ENCODE assay signal across 16 cellular contexts in the genomic region with DNA sequence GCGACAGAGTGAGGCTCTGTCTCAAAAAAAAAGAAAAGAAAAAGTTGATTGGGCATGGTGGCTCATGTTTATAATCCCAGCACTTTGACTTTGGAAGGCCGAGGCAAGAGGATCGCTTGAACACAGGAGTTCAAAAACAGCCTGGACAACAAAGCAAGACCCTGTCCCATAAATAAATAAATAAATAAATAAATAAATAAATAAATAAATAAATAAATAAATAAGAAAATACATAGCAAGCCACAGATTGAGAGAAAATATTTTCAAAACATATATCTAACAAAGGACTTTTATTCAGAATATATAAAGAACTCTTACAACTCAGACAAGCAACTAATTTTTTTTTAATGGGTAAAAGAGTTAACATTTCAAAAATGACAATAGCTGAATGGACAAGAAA.
A peak's percentile ranks its signal among the peaks of the same experiment; 100 is the strongest.
DNase-seq lines count a peak whose midpoint lies in the region; FAIRE-seq and TF ChIP-seq lines count a peak whose summit lies in the region.
"Had no signal": no experiment of that assay in that cellular context is flagged by ENCODE, and none has a peak within 500 bp of the region (broad histone marks: within the 10 kb centered on the region; RNA-seq: fewer than 3 reads in every experiment).

No MANE protein-coding gene starts in this region.

- H2AFZ ChIP-seq in GM23248, result no peak overlapping the region

- 91 to 96% methylated on average over 2 to 3 of the region's 3 CpGs for WGBS in GM23248 (ENCODE audit: low coverage in 1 of 2, low lambda C conversion rate in 2 of 2, missing lambda C conversion rate in 2 of 2), 2 experiments

- H3K27ac ChIP-seq in kidney (ENCODE audit: low read depth in 2 of 2, low read length in 2 of 2), result no peak overlapping the region
- no peak overlapping the region for H3K27ac ChIP-seq in GM23248

- no peaks in the 10 kb centered on the region for H3K9me3 ChIP-seq in kidney (ENCODE audit: control insufficient read depth in 1 of 2, low read length in 2 of 2)
- no peaks in the 10 kb centered on the region for H3K9me3 ChIP-seq in GM23248 (ENCODE audit: low read depth)

- H3K79me2 ChIP-seq in GM23248 (ENCODE audit: insufficient read depth), result peaks cover 24% of the 10 kb centered on the region

- H3K4me2 ChIP-seq in GM23248 (ENCODE audit: unreplicated experiment), result no peak overlapping the region

- H3K9ac ChIP-seq in kidney (ENCODE audit: low read length in 2 of 2), result no peak overlapping the region
- H3K9ac ChIP-seq in GM23248, result no peak overlapping the region

- TF ChIP-seq CTCF in kidney (IDR thresholded peaks at IDR 0.05; ENCODE audit: borderline replicate concordance, extremely low read depth, insufficient read depth), result no peak

- no peaks in the 10 kb centered on the region for H3K27me3 ChIP-seq in GM23248 (replicated peaks; ENCODE audit: insufficient read depth)

- FAIRE-seq in G401.6 (lab: Jason Lieb, UNC) (peak; percentile 44), colon (lab: Jason Lieb, UNC) (peak; percentile 10), kidney (lab: Jason Lieb, UNC) (peak; percentile 62)
- FAIRE-seq: GM12892 had no signal

- DNase-seq in kidney (no peak), SKM-1 treated with dmso at 0.1 percent for 144 hours (lab: John Stamatoyannopoulos, UW; ENCODE audit: unreplicated experiment) (no peak), GM23248 (no peak)
- no peak for DNase-seq in stimulated activated CD4-positive, alpha-beta T cell treated with anti-CD3 and anti-CD28 coated beads, Interleukin-12 subunit alpha, Interleukin-12 subunit beta, amount 100 ng/mL, for 4 hours
- DNase-seq: 8988T; C1 segment of cervical spinal cord; Calu3; CD4-positive, alpha-beta memory T cell; COR-L47; DMS53; DMS79 treated with DMSO at 0.1 percent for 48 hours; H9; HFFc6 had no signal

- H3K4me1 ChIP-seq in kidney (ENCODE audit: control insufficient read depth in 1 of 2, insufficient read depth in 1 of 2, low read depth in 1 of 2, low read length in 2 of 2) (no peaks in the 10 kb centered on the region), GM23248 (ENCODE audit: insufficient read depth) (no peaks in the 10 kb centered on the region)

- peaks cover 2 to 5% of the 10 kb centered on the region in 2 donors for H3K36me3 ChIP-seq in kidney (ENCODE audit: control insufficient read depth in 1 of 2, insufficient read depth in 2 of 2, low read length in 2 of 2)
- H3K36me3 ChIP-seq in GM23248 (ENCODE audit: low read depth), result peaks cover 11% of the 10 kb centered on the region; the same call in 1 of the 2 replicates

- no peaks in the 10 kb centered on the region for H3F3A ChIP-seq in GM23248 (ENCODE audit: insufficient read depth)

- in situ Hi-C loops in GM23248 (cut with MboI), result no loop called here

- no peaks in the 10 kb centered on the region for H4K20me1 ChIP-seq in GM23248 (ENCODE audit: insufficient read depth)

- intact Hi-C loops in kidney (cut with DNase I), result no loop called here

- no peak overlapping the region for H3K4me3 ChIP-seq in kidney (ENCODE audit: low read length in 2 of 2)
- no peak overlapping the region for H3K4me3 ChIP-seq in GM23248

- H3K9me2 ChIP-seq in GM23248 (ENCODE audit: insufficient read depth), result no peaks in the 10 kb centered on the region
